ENCODE assay signal across 8 cellular contexts in genomic region chr1:34859442-34860200, GRCh38. TPM values are rescaled to one million over a fixed set of nuclear protein-coding genes. Genes with fewer than 3 reads are reported as not detected.
DNase-seq lines count a peak whose midpoint lies in the region; ATAC-seq and TF ChIP-seq lines count a peak whose summit lies in the region.

A gene with protein sequence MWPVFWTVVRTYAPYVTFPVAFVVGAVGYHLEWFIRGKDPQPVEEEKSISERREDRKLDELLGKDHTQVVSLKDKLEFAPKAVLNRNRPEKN (minus strand): TSS chr1:34859749. CDS start chr1:34855977, 3,772 bp downstream.

- POLR2A ChIA-PET in activated CD4-positive, alpha-beta memory T cell treated with anti-CD3 and anti-CD28 coated beads, Interleukin-2, amount 10 ng/mL, durations not matched to agents 7 days and 5 days (lab: Charles Lee): interaction anchor here (0.6 to 1.8 kb wide), 14 partner anchors 9 to 910 kb away, joined by 3 to 20 read pairs (median 4); partner anchors contain the start of genes CLSPN, SFPQ, TMEM35B and ZMYM1

- H3K27ac ChIP-seq in CD4-positive, CD25-positive, alpha-beta regulatory T cell (ENCODE audit: insufficient read depth, low read length, poor library complexity, severe bottlenecking): peak within 1 kb of the TSS; percentile 78
- H3K27ac ChIP-seq in duodenal mucosa (ENCODE audit: low read depth, low read length): peak within 1 kb of the TSS; percentile 86

- H3K36me3 Mint-ChIP-seq in CD4-positive, CD25-positive, alpha-beta regulatory T cell: peaks cover 3% of the 10 kb centered on the region
- peaks cover 12% of the 10 kb centered on the region for H3K36me3 Mint-ChIP-seq in activated CD4-positive, alpha-beta memory T cell treated with anti-CD3 and anti-CD28 coated beads, Interleukin-2, amount 10 ng/mL, durations not matched to agents 7 days and 5 days (ENCODE audit: low read depth)

- H3K36me3 ChIP-seq in CD4-positive, CD25-positive, alpha-beta regulatory T cell (ENCODE audit: control insufficient read depth, insufficient read depth, low read length): peaks cover 13% of the 10 kb centered on the region
- peaks cover 12 to 13% of the 10 kb centered on the region in 2 donors for H3K36me3 ChIP-seq in duodenal mucosa (ENCODE audit: control insufficient read depth in 1 of 2, insufficient read depth in 2 of 2, low read length in 2 of 2)

- H3K4me3 Mint-ChIP-seq in CD4-positive, CD25-positive, alpha-beta regulatory T cell: peak within 1 kb of the TSS; percentile 89 to 97 (median 96)
- peak within 1 kb of the TSS; percentile 89 for H3K4me3 Mint-ChIP-seq in activated CD4-positive, alpha-beta memory T cell treated with anti-CD3 and anti-CD28 coated beads, Interleukin-2, amount 10 ng/mL, durations not matched to agents 7 days and 5 days

- no peaks in the 10 kb centered on the region for H3K27me3 Mint-ChIP-seq in CD4-positive, CD25-positive, alpha-beta regulatory T cell
- no peaks in the 10 kb centered on the region for H3K27me3 Mint-ChIP-seq in activated CD4-positive, alpha-beta memory T cell treated with anti-CD3 and anti-CD28 coated beads, Interleukin-2, amount 10 ng/mL, durations not matched to agents 7 days and 5 days

- H3K27me3 ChIP-seq in CD4-positive, CD25-positive, alpha-beta regulatory T cell (ENCODE audit: control insufficient read depth, insufficient read depth, low read length): no peaks in the 10 kb centered on the region
- no peaks in the 10 kb centered on the region for H3K27me3 ChIP-seq in duodenal mucosa (ENCODE audit: control insufficient read depth in 1 of 2, insufficient read depth in 2 of 2, low read length in 2 of 2)

- CTCF ChIA-PET in activated CD4-positive, alpha-beta memory T cell treated with anti-CD3 and anti-CD28 coated beads, Interleukin-2, amount 10 ng/mL, durations not matched to agents 7 days and 5 days (lab: Charles Lee): interaction anchor here (0.7 to 1.6 kb wide), 9 partner anchors 9 to 411 kb away, joined by 3 to 9 read pairs (median 3); partner anchors contain the start of gene TMEM35B

- H3K4me3 ChIP-seq in CD4-positive, CD25-positive, alpha-beta regulatory T cell (ENCODE audit: low read depth, low read length): peak within 1 kb of the TSS; percentile 86
- H3K4me3 ChIP-seq in duodenal mucosa (ENCODE audit: low read depth in 1 of 2, low read length in 2 of 2): peak within 1 kb of the TSS; percentile 91 to 100
- peak within 1 kb of the TSS; percentile 92 for H3K4me3 ChIP-seq in lower leg skin (ENCODE audit: low read depth, poor library complexity, severe bottlenecking)

- peak; percentile 94 to 97 for ATAC-seq in CD4-positive, CD25-positive, alpha-beta regulatory T cell (ENCODE audit: low read depth in 2 of 2)
- ATAC-seq in GM19397 (IDR thresholded peaks at IDR 0.05; ENCODE audit: unreplicated experiment) (peak; percentile 97), HG03571 (IDR thresholded peaks at IDR 0.05; ENCODE audit: unreplicated experiment) (peak; percentile 94)

- DNase-seq in CD4-positive, CD25-positive, alpha-beta regulatory T cell: peak; percentile 81 to 95 (median 83)
- DNase-seq in NCI-H82 (lab: John Stamatoyannopoulos, UW) (peak; percentile 96), lower leg skin (ENCODE audit: low spot score in 2 of 2) (peak; percentile 92 to 98)
- peak; percentile 93 for DNase-seq in activated CD4-positive, alpha-beta memory T cell treated with anti-CD3 and anti-CD28 coated beads, Interleukin-2, amount 10 ng/mL, durations not matched to agents 7 days and 5 days
- peak; percentile 86 to 94 for DNase-seq in stimulated activated CD4-positive, alpha-beta T cell treated with anti-CD3 and anti-CD28 coated beads, Interleukin-4, amount 100 ng/mL, for 48 hours (ENCODE audit: low read depth in 2 of 2)

- H3K9me3 Mint-ChIP-seq in CD4-positive, CD25-positive, alpha-beta regulatory T cell: no peaks in the 10 kb centered on the region
- no peaks in the 10 kb centered on the region for H3K9me3 Mint-ChIP-seq in activated CD4-positive, alpha-beta memory T cell treated with anti-CD3 and anti-CD28 coated beads, Interleukin-2, amount 10 ng/mL, durations not matched to agents 7 days and 5 days

- H3K9me3 ChIP-seq in CD4-positive, CD25-positive, alpha-beta regulatory T cell (ENCODE audit: control insufficient read depth in 2 of 2, low read length in 2 of 2): no peaks in the 10 kb centered on the region
- no peaks in the 10 kb centered on the region for H3K9me3 ChIP-seq in duodenal mucosa (ENCODE audit: control insufficient read depth in 1 of 2, low read length in 2 of 2)

- intact Hi-C loops in lower leg skin (cut with DNase I; ENCODE audit: low total_unique reads): loop anchor here (5.0 kb wide), 1 partner anchor 173 kb away; the partner anchor contains the start of gene ZMYM6

- TF ChIP-seq POLR2A in lower leg skin (IDR thresholded peaks at IDR 0.05): no peak

- H3K27ac Mint-ChIP-seq in CD4-positive, CD25-positive, alpha-beta regulatory T cell: peak within 1 kb of the TSS; percentile 95 to 96 (median 96)
- peak within 1 kb of the TSS; percentile 84 for H3K27ac Mint-ChIP-seq in activated CD4-positive, alpha-beta memory T cell treated with anti-CD3 and anti-CD28 coated beads, Interleukin-2, amount 10 ng/mL, durations not matched to agents 7 days and 5 days

- peaks cover 37 to 71% (median 51%) of the 10 kb centered on the region in 4 donors for H3K4me1 Mint-ChIP-seq in CD4-positive, CD25-positive, alpha-beta regulatory T cell
- peaks cover 55% of the 10 kb centered on the region for H3K4me1 Mint-ChIP-seq in activated CD4-positive, alpha-beta memory T cell treated with anti-CD3 and anti-CD28 coated beads, Interleukin-2, amount 10 ng/mL, durations not matched to agents 7 days and 5 days

- peaks cover 46% of the 10 kb centered on the region for H3K4me1 ChIP-seq in CD4-positive, CD25-positive, alpha-beta regulatory T cell (ENCODE audit: control insufficient read depth, insufficient read depth, low read length, poor library complexity, severe bottlenecking)
- peaks cover 21 to 30% of the 10 kb centered on the region in 2 donors for H3K4me1 ChIP-seq in duodenal mucosa (ENCODE audit: control insufficient read depth in 1 of 2, insufficient read depth in 2 of 2, low read length in 2 of 2)

- WGBS in lower leg skin, 2 donors: 1 to 3% methylated on average over 21 to 39 of the region's 47 CpGs

- peak in 1 of 3 donors; percentile 72 for TF ChIP-seq CTCF in lower leg skin (IDR thresholded peaks at IDR 0.05)

- H3K9ac ChIP-seq in duodenal mucosa (ENCODE audit: low read depth in 1 of 2, low read length in 2 of 2): peak within 1 kb of the TSS; percentile 79 to 100

RNA-seq across cellular contexts. Expression of the gene that starts here (rescaled TPM):
- total RNA-seq in CD4-positive, CD25-positive, alpha-beta regulatory T cell: 29.7 TPM
- 100 to 1,000 TPM in 1 of 4 donors, 10 to 100 TPM in 3; 92.2 to 105 (median 94.9) TPM for polyA plus RNA-seq in CD4-positive, CD25-positive, alpha-beta regulatory T cell
- 10 to 100 TPM; 45.9 to 48.5 TPM for total RNA-seq in activated CD4-positive, alpha-beta memory T cell treated with anti-CD3 and anti-CD28 coated beads, Interleukin-2, amount 10 ng/mL, durations not matched to agents 7 days and 5 days
- total RNA-seq in lower leg skin: 10 to 100 TPM; 22.7 to 28.8 (median 25.7) TPM

Comparison
In these comparisons a context has a peak if more than half of its experiments do, and no peak if none do; other contexts are left out.
1. Peak in every context shown above with its lines: DNase-seq, ATAC-seq, H3K4me3 ChIP-seq and H3K27ac ChIP-seq.